ENCODE assay signal across 18 cellular contexts in the genomic region with DNA sequence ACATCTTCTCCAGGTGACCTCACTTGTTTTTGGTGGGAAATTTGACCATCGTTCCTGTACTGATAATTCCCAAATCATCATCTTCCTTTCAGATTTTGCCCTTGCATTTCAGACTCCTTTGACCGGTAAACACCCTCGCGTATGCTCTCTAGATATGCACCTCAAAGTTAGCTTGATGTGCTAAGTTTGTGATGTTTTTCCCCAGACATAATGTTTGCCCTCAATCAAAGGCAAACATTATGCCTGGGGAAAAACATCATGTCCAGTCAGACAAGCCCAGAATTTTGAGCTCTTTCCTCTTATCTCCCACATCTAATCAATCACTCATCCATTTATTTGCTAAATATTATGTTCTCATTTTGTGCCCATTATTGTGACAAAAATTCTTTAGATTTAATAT.
"Had no signal": no experiment of that assay in that cellular context is flagged by ENCODE, and none has a peak within 500 bp of the region (broad histone marks: within the 10 kb centered on the region; RNA-seq: fewer than 3 reads in every experiment).

No MANE protein-coding gene starts in this region.

- H3K9ac ChIP-seq: neural progenitor cell had no signal

- H3K27ac ChIP-seq: gastrocnemius medialis, heart left ventricle, lower lobe of right lung, neural progenitor cell, tibial artery, vagina had no signal

- H3K27ac Mint-ChIP-seq: neural progenitor cell; T-helper 2 cell treated with Interferon-gamma antibody and Interleukin-4, amounts not matched to agents 5 μg/mL and 100 μg/mL, for 36 hours had no signal

- H3K27me3 ChIP-seq: gastrocnemius medialis, heart left ventricle, neural progenitor cell, tibial artery, vagina had no signal

- DNase-seq: activated CD4-positive, alpha-beta T cell treated with anti-CD3 and anti-CD28 coated beads, Interleukin-2, amount 50 U/mL, for 4 hours; activated CD8-positive, alpha-beta memory T cell treated with anti-CD3 and anti-CD28 coated beads, Interleukin-2, amount 10 ng/mL, durations not matched to agents 7 days and 5 days; activated T-cell treated with anti-CD3 and anti-CD28 coated beads, Interleukin-2, amount 50 U/mL, for 4 hours; erythroblast; gastrocnemius medialis; heart left ventricle; lower lobe of right lung; stimulated activated CD4-positive, alpha-beta T cell treated with anti-CD3 and anti-CD28 coated beads, Interleukin-12 subunit alpha, Interleukin-12 subunit beta, amount 100 ng/mL, for 4 hours; stimulated activated CD4-positive, alpha-beta T cell treated with anti-CD3 and anti-CD28 coated beads, Interleukin-2, amount 100 ng/mL, for 24 hours; SW 1271; tibial artery had no signal

- H3K9me3 ChIP-seq: gastrocnemius medialis, heart left ventricle, lower lobe of right lung, tibial artery, vagina had no signal

- ATAC-seq: activated CD4-positive, CD25-positive, alpha-beta regulatory T cell treated with anti-CD3 and anti-CD28 coated beads, Interleukin-2, amount 50 U/mL, for 24 hours; activated CD8-positive, alpha-beta memory T cell treated with anti-CD3 and anti-CD28 coated beads, Interleukin-2, amount 10 ng/mL, durations not matched to agents 7 days and 5 days; activated T-cell treated with anti-CD3 and anti-CD28 coated beads, Interleukin-2, amount 50 U/mL, for 4 hours; gastrocnemius medialis; heart left ventricle; lower lobe of right lung; sciatic nerve had no signal

- H3K36me3 ChIP-seq: gastrocnemius medialis, heart left ventricle, lower lobe of right lung, neural progenitor cell, tibial artery, vagina had no signal

- H3K27me3 Mint-ChIP-seq: activated CD8-positive, alpha-beta memory T cell treated with anti-CD3 and anti-CD28 coated beads, Interleukin-2, amount 10 ng/mL, durations not matched to agents 7 days and 5 days had no signal

- H2AFZ ChIP-seq: neural progenitor cell had no signal

- H3K4me3 Mint-ChIP-seq: activated CD8-positive, alpha-beta memory T cell treated with anti-CD3 and anti-CD28 coated beads, Interleukin-2, amount 10 ng/mL, durations not matched to agents 7 days and 5 days; neural progenitor cell; T-helper 2 cell treated with Interferon-gamma antibody and Interleukin-4, amounts not matched to agents 5 μg/mL and 100 μg/mL, for 36 hours had no signal

- FAIRE-seq: astrocyte, bronchial epithelial cell had no signal

- H3K9me3 Mint-ChIP-seq: activated T-cell treated with anti-CD3 and anti-CD28 coated beads, Interleukin-2, amount 50 U/mL, for 4 hours; neural progenitor cell; T-helper 2 cell treated with Interferon-gamma antibody and Interleukin-4, amounts not matched to agents 5 μg/mL and 100 μg/mL, for 36 hours had no signal

- H3K4me2 ChIP-seq: neural progenitor cell had no signal

- H3K4me3 ChIP-seq: gastrocnemius medialis, heart left ventricle, lower lobe of right lung, neural progenitor cell, tibial artery, vagina had no signal
